7 cellular contexts compared by ENCODE assay signal in genomic region chr1:29180497-29181412, GRCh38. TPM values are rescaled to one million over a fixed set of nuclear protein-coding genes. Genes with fewer than 3 reads are reported as not detected.
DNase-seq lines count a peak whose midpoint lies in the region; TF ChIP-seq lines count a peak whose summit lies in the region.

No MANE protein-coding gene starts in this region.

- in situ Hi-C loops in GM13977 (cut with MboI; ENCODE audit: low pct_unique_long_range_greater_than_20kb, low sequenced_read_pairs, unreplicated experiment): no loop called here

- no peaks in the 10 kb centered on the region for H3K9me3 Mint-ChIP-seq in activated T-helper 1 cell treated with anti-CD3 and anti-CD28 coated beads, Interleukin-12 subunit alpha, Interleukin-12 subunit beta, Interleukin-2, Interleukin-4 antibody, amounts not matched to agents 30 ng/mL and 10 ng/mL and 1 ng/mL, durations not matched to agents 14 hours and 24 hours and 36 hours

- H3K27ac ChIP-seq in HL-60 (replicated peaks): peak overlapping the region; percentile 99
- H3K27ac ChIP-seq in cardiac muscle cell: peak overlapping the region; percentile 100

- H3K4me3 ChIP-seq in HL-60 (replicated peaks; ENCODE audit: insufficient read depth, low read length): peak overlapping the region; percentile 78
- peak overlapping the region; percentile 95 for H3K4me3 ChIP-seq in cardiac muscle cell
- H3K4me3 ChIP-seq in retinal pigment epithelial cell (ENCODE audit: low read length): peak overlapping the region; percentile 92

- peaks cover 11% of the 10 kb centered on the region for H3K4me1 ChIP-seq in cardiac muscle cell (ENCODE audit: low read depth)

- peak overlapping the region; percentile 92 for H3K27ac Mint-ChIP-seq in activated T-helper 1 cell treated with anti-CD3 and anti-CD28 coated beads, Interleukin-12 subunit alpha, Interleukin-12 subunit beta, Interleukin-2, Interleukin-4 antibody, amounts not matched to agents 30 ng/mL and 10 ng/mL and 1 ng/mL, durations not matched to agents 14 hours and 24 hours and 36 hours

- peaks cover 37% of the 10 kb centered on the region for H3K36me3 Mint-ChIP-seq in activated T-helper 1 cell treated with anti-CD3 and anti-CD28 coated beads, Interleukin-12 subunit alpha, Interleukin-12 subunit beta, Interleukin-2, Interleukin-4 antibody, amounts not matched to agents 30 ng/mL and 10 ng/mL and 1 ng/mL, durations not matched to agents 14 hours and 24 hours and 36 hours (ENCODE audit: low read depth)

- no peaks in the 10 kb centered on the region for H3K27me3 ChIP-seq in HL-60 (ENCODE audit: insufficient read depth, poor library complexity, severe bottlenecking)
- H3K27me3 ChIP-seq in cardiac muscle cell: no peaks in the 10 kb centered on the region

- peak; percentile 46 for DNase-seq in GM13977 (ENCODE audit: low spot score)
- DNase-seq in HL-60 (ENCODE audit: low read depth in 1 of 2, low spot score in 1 of 2): peak in 1 of 2 experiments; percentile 24
- no peak for DNase-seq in activated T-helper 1 cell treated with anti-CD3 and anti-CD28 coated beads, Interleukin-12 subunit alpha, Interleukin-12 subunit beta, Interleukin-2, Interleukin-4 antibody, amounts not matched to agents 30 ng/mL and 10 ng/mL and 1 ng/mL, durations not matched to agents 14 hours and 24 hours and 36 hours (ENCODE audit: low spot score)
- no peak for DNase-seq in cardiac muscle cell (ENCODE audit: low read depth in 1 of 2, low spot score in 1 of 2)
- DNase-seq in retinal pigment epithelial cell (ENCODE audit: low read depth): no peak
- DNase-seq in AG08396 (ENCODE audit: low spot score): no peak
- no peak for DNase-seq in germinal center (ENCODE audit: low spot score)

- intact Hi-C loops in activated T-helper 1 cell treated with anti-CD3 and anti-CD28 coated beads, Interleukin-12 subunit alpha, Interleukin-12 subunit beta, Interleukin-2, Interleukin-4 antibody, amounts not matched to agents 30 ng/mL and 10 ng/mL and 1 ng/mL, durations not matched to agents 14 hours and 24 hours and 36 hours (cut with micrococcal nuclease): loop anchor here (1.0 to 10.0 kb wide), 8 partner anchors 22 to 1538 kb away; partner anchors contain the start of genes GMEB1, MECR, RCC1 and TAF12

- H3K9me3 ChIP-seq in cardiac muscle cell (ENCODE audit: low read depth): no peaks in the 10 kb centered on the region

- H3K36me3 ChIP-seq in cardiac muscle cell: peaks cover 3% of the 10 kb centered on the region

- H3K27me3 Mint-ChIP-seq in activated T-helper 1 cell treated with anti-CD3 and anti-CD28 coated beads, Interleukin-12 subunit alpha, Interleukin-12 subunit beta, Interleukin-2, Interleukin-4 antibody, amounts not matched to agents 30 ng/mL and 10 ng/mL and 1 ng/mL, durations not matched to agents 14 hours and 24 hours and 36 hours (ENCODE audit: insufficient read depth): no peaks in the 10 kb centered on the region

- H3K4me3 Mint-ChIP-seq in activated T-helper 1 cell treated with anti-CD3 and anti-CD28 coated beads, Interleukin-12 subunit alpha, Interleukin-12 subunit beta, Interleukin-2, Interleukin-4 antibody, amounts not matched to agents 30 ng/mL and 10 ng/mL and 1 ng/mL, durations not matched to agents 14 hours and 24 hours and 36 hours: peak overlapping the region; percentile 97

- peaks cover 56% of the 10 kb centered on the region for H3K4me1 Mint-ChIP-seq in activated T-helper 1 cell treated with anti-CD3 and anti-CD28 coated beads, Interleukin-12 subunit alpha, Interleukin-12 subunit beta, Interleukin-2, Interleukin-4 antibody, amounts not matched to agents 30 ng/mL and 10 ng/mL and 1 ng/mL, durations not matched to agents 14 hours and 24 hours and 36 hours (ENCODE audit: low read depth)

- no peak for TF ChIP-seq CTCF in GM13977 (IDR thresholded peaks at IDR 0.05; ENCODE audit: extremely low read depth, insufficient read depth, missing control alignments)
- no peak for TF ChIP-seq CTCF in HL-60 (IDR thresholded peaks at IDR 0.05; ENCODE audit: insufficient read depth, low read length)
- TF ChIP-seq CTCF in cardiac muscle cell (IDR thresholded peaks at IDR 0.05; ENCODE audit: low read depth, low read length): no peak
- no peak for TF ChIP-seq CTCF in retinal pigment epithelial cell (conservative IDR thresholded peaks at IDR 0.05; ENCODE audit: low read depth, low read length)

RNA-seq across cellular contexts. Expression of gene SRSF4, which starts 0.9 kb away (rescaled TPM):
- total RNA-seq in activated T-helper 1 cell treated with anti-CD3 and anti-CD28 coated beads, Interleukin-12 subunit alpha, Interleukin-12 subunit beta, Interleukin-2, Interleukin-4 antibody, amounts not matched to agents 30 ng/mL and 10 ng/mL and 1 ng/mL, durations not matched to agents 14 hours and 24 hours and 36 hours: 129 and 135 TPM in 2 replicates
- 46.4 and 92.6 TPM in 2 replicates for total RNA-seq in cardiac muscle cell
- 72.3 and 113 TPM in 2 replicates for polyA plus RNA-seq in cardiac muscle cell

RNA-seq across cellular contexts. Expression of gene MECR, which starts 50.0 kb away (rescaled TPM):
- 34.5 and 36.4 TPM in 2 replicates for total RNA-seq in activated T-helper 1 cell treated with anti-CD3 and anti-CD28 coated beads, Interleukin-12 subunit alpha, Interleukin-12 subunit beta, Interleukin-2, Interleukin-4 antibody, amounts not matched to agents 30 ng/mL and 10 ng/mL and 1 ng/mL, durations not matched to agents 14 hours and 24 hours and 36 hours
- total RNA-seq in cardiac muscle cell: 24.8 and 41.4 TPM in 2 replicates
- 60.0 and 62.8 TPM in 2 replicates for polyA plus RNA-seq in cardiac muscle cell

RNA-seq across cellular contexts. Expression of gene PTPRU, which starts 55.6 kb away (rescaled TPM):
- total RNA-seq in activated T-helper 1 cell treated with anti-CD3 and anti-CD28 coated beads, Interleukin-12 subunit alpha, Interleukin-12 subunit beta, Interleukin-2, Interleukin-4 antibody, amounts not matched to agents 30 ng/mL and 10 ng/mL and 1 ng/mL, durations not matched to agents 14 hours and 24 hours and 36 hours: 0.67 and 0.76 TPM in 2 replicates
- 64.8 and 89.7 TPM in 2 replicates for total RNA-seq in cardiac muscle cell
- 23.2 and 37.4 TPM in 2 replicates for polyA plus RNA-seq in cardiac muscle cell

RNA-seq across cellular contexts. Expression of gene TMEM200B, which starts 57.1 kb away (rescaled TPM):
- total RNA-seq in activated T-helper 1 cell treated with anti-CD3 and anti-CD28 coated beads, Interleukin-12 subunit alpha, Interleukin-12 subunit beta, Interleukin-2, Interleukin-4 antibody, amounts not matched to agents 30 ng/mL and 10 ng/mL and 1 ng/mL, durations not matched to agents 14 hours and 24 hours and 36 hours: 0.47 and 0.56 TPM in 2 replicates
- 17.6 and 37.6 TPM in 2 replicates for total RNA-seq in cardiac muscle cell
- 18.7 and 33.0 TPM in 2 replicates for polyA plus RNA-seq in cardiac muscle cell

Comparison
In these comparisons a context has a peak if more than half of its experiments do, and no peak if none do; other contexts are left out.
1. RNA of gene PTPRU, which starts 55.6 kb away (total RNA-seq): 64.8 to 89.7 TPM in cardiac muscle cell; 0.67 to 0.76 TPM in activated T-helper 1 cell treated with anti-CD3 and anti-CD28 coated beads, Interleukin-12 subunit alpha, Interleukin-12 subunit beta, Interleukin-2, Interleukin-4 antibody, amounts not matched to agents 30 ng/mL and 10 ng/mL and 1 ng/mL, durations not matched to agents 14 hours and 24 hours and 36 hours; every median in the first group is over 10 times any median in the second.
2. Peak in every context shown above with its lines, with median percentiles within 50 percentile points of each other: H3K4me3 ChIP-seq.